Comparison of ENCODE assay signal across 1 cellular context in genomic region chr2:226583715-226584114, GRCh38.
TF ChIP-seq lines count a peak whose summit lies in the region.

No MANE protein-coding gene starts in this region.

TF ChIP-seq in HepG2, 621 proteins besides CTCF, POLR2A, EP300 and RAD21 (continued from another document and continues in another):
- TF ChIP-seq MAX (IDR thresholded peaks at IDR 0.05) (peak; percentile 59; the same call in 1 of the 2 replicates), MIXL1 (CRISPR knock-in tag; IDR thresholded peaks at IDR 0.05) (peak; percentile 82), E2F5 (CRISPR knock-in tag; conservative IDR thresholded peaks at IDR 0.05) (no peak), CSRNP1 (CRISPR knock-in tag; IDR thresholded peaks at IDR 0.05) (no peak), ZNF687 (CRISPR knock-in tag; IDR thresholded peaks at IDR 0.05) (no peak), RAD51 (IDR thresholded peaks at IDR 0.05; ENCODE audit: borderline replicate concordance) (no peak), DNMT3B (CRISPR knock-in tag; conservative IDR thresholded peaks at IDR 0.05) (peak; percentile 74; the same call in 1 of the 2 replicates), FOXA1 (IDR thresholded peaks at IDR 0.05) (no peak), FOXA1 (CRISPR knock-in tag; IDR thresholded peaks at IDR 0.05) (peak; percentile 81), FOSL2 (CRISPR knock-in tag; IDR thresholded peaks at IDR 0.05) (peak; percentile 97), THRA (CRISPR knock-in tag; IDR thresholded peaks at IDR 0.05; ENCODE audit: borderline replicate concordance) (0 out of 2 replicates have a peak, but pooled peaks have one; percentile 40), ZSCAN22 (CRISPR knock-in tag; IDR thresholded peaks at IDR 0.05) (no peak), ZNF263 (CRISPR knock-in tag; IDR thresholded peaks at IDR 0.05) (no peak), RCOR2 (CRISPR knock-in tag; IDR thresholded peaks at IDR 0.05) (peak; percentile 90), PLSCR1 (CRISPR knock-in tag; IDR thresholded peaks at IDR 0.05; ENCODE audit: borderline replicate concordance) (no peak), SPEN (CRISPR knock-in tag; IDR thresholded peaks at IDR 0.05; ENCODE audit: low read depth) (peak; percentile 45; the same call in 1 of the 2 replicates), ZNF740 (CRISPR knock-in tag; IDR thresholded peaks at IDR 0.05) (no peak), ZFP62 (CRISPR knock-in tag; IDR thresholded peaks at IDR 0.05) (no peak), ZNF790 (CRISPR knock-in tag; IDR thresholded peaks at IDR 0.05; ENCODE audit: borderline replicate concordance) (no peak), ZNF33B (CRISPR knock-in tag; IDR thresholded peaks at IDR 0.05) (no peak), FOXA3 (CRISPR knock-in tag; IDR thresholded peaks at IDR 0.05) (peak; percentile 93), ZNF766 (CRISPR knock-in tag; IDR thresholded peaks at IDR 0.05; ENCODE audit: borderline replicate concordance) (no peak), ASH2L (IDR thresholded peaks at IDR 0.05; ENCODE audit: insufficient read length, low read depth, low read length) (peak; percentile 73), ZBTB7A (CRISPR knock-in tag; IDR thresholded peaks at IDR 0.05) (no peak), ZBTB20 (CRISPR knock-in tag; IDR thresholded peaks at IDR 0.05; ENCODE audit: borderline replicate concordance, low read depth) (peak; percentile 54; the same call in 1 of the 2 replicates), TCF12 (IDR thresholded peaks at IDR 0.05) (no peak), TCF12 (CRISPR knock-in tag; IDR thresholded peaks at IDR 0.05) (no peak), ATF4 (CRISPR knock-in tag; IDR thresholded peaks at IDR 0.05) (peak in 1 of 2 experiments; percentile 35; a peak in 1 of 4 replicates), E2F1 (CRISPR knock-in tag; IDR thresholded peaks at IDR 0.05) (no peak), ZNF572 (CRISPR knock-in tag; IDR thresholded peaks at IDR 0.05) (no peak), HMGXB4 (CRISPR knock-in tag; IDR thresholded peaks at IDR 0.05; ENCODE audit: borderline replicate concordance in 1 of 2, low read depth in 1 of 2) (no peak; a peak in 1 of 4 replicates), ARHGAP35 (CRISPR knock-in tag; IDR thresholded peaks at IDR 0.05; ENCODE audit: borderline replicate concordance) (no peak), SSRP1 (CRISPR knock-in tag; IDR thresholded peaks at IDR 0.05) (no peak), SP2 (CRISPR knock-in tag; IDR thresholded peaks at IDR 0.05) (no peak), SMAD3 (CRISPR knock-in tag; IDR thresholded peaks at IDR 0.05) (peak; percentile 89), RELA (CRISPR knock-in tag; IDR thresholded peaks at IDR 0.05) (no peak), ZNF33A (CRISPR knock-in tag; IDR thresholded peaks at IDR 0.05; ENCODE audit: borderline replicate concordance) (no peak), KDM6A (CRISPR knock-in tag; IDR thresholded peaks at IDR 0.05; ENCODE audit: low read depth) (peak; percentile 88; the same call in 1 of the 2 replicates), ATAD3A (CRISPR knock-in tag; IDR thresholded peaks at IDR 0.05) (no peak), THAP11 (CRISPR knock-in tag; IDR thresholded peaks at IDR 0.05) (peak; percentile 75), RXRA (CRISPR knock-in tag; IDR thresholded peaks at IDR 0.05) (no peak), TARDBP (CRISPR knock-in tag; IDR thresholded peaks at IDR 0.05) (peak; percentile 66; the same call in 1 of the 2 replicates), MIER2 (CRISPR knock-in tag; IDR thresholded peaks at IDR 0.05) (peak; percentile 40; the same call in 1 of the 2 replicates), TOPORS (CRISPR knock-in tag; IDR thresholded peaks at IDR 0.05) (no peak), ZNF652 (CRISPR knock-in tag; IDR thresholded peaks at IDR 0.05; ENCODE audit: borderline replicate concordance, low read depth) (peak; percentile 59; the same call in 1 of the 2 replicates), TRIM24 (CRISPR knock-in tag; IDR thresholded peaks at IDR 0.05) (0 out of 2 replicates have a peak, but pooled peaks have one; percentile 24), ZNF552 (CRISPR knock-in tag; IDR thresholded peaks at IDR 0.05; ENCODE audit: borderline replicate concordance) (no peak), SNAPC5 (CRISPR knock-in tag; IDR thresholded peaks at IDR 0.05; ENCODE audit: borderline replicate concordance) (no peak), MYPOP (CRISPR knock-in tag; IDR thresholded peaks at IDR 0.05) (peak; percentile 39; the same call in 1 of the 2 replicates)
